Comparison of ENCODE assay signal across 28 cellular contexts in genomic region chrX:45164995-45165394, GRCh38. TPM values are rescaled to one million over a fixed set of nuclear protein-coding genes. Genes with fewer than 3 reads are reported as not detected.
"Had no signal": no experiment of that assay in that cellular context is flagged by ENCODE, and none has a peak within 500 bp of the region (broad histone marks: within the 10 kb centered on the region; RNA-seq: fewer than 3 reads in every experiment).

No MANE protein-coding gene starts in this region.

- H3K9me3 ChIP-seq: gastrocnemius medialis, left lung, lower lobe of right lung, mucosa of descending colon had no signal

- H3K36me3 ChIP-seq: esophagus squamous epithelium, gastrocnemius medialis, heart right ventricle, left lung, lower lobe of right lung had no signal

- H3K27ac Mint-ChIP-seq: dendritic cell treated with granulocyte-macrophage colony-stimulating factor and Interleukin-4, amounts not matched to agents 40 ng/mL and 50 ng/mL, for 4 days; effector memory CD8-positive, alpha-beta T cell; endodermal cell; mesothelial cell of epicardium; naive B cell; naive thymus-derived CD8-positive, alpha-beta T cell had no signal

- H3K36me3 Mint-ChIP-seq: mesothelial cell of epicardium had no signal

- H3K4me3 Mint-ChIP-seq: dendritic cell treated with granulocyte-macrophage colony-stimulating factor and Interleukin-4, amounts not matched to agents 40 ng/mL and 50 ng/mL, for 4 days; effector memory CD8-positive, alpha-beta T cell; endodermal cell; mesothelial cell of epicardium; naive thymus-derived CD8-positive, alpha-beta T cell had no signal

- H3K27ac ChIP-seq: epithelial cell of prostate, esophagus squamous epithelium, gastrocnemius medialis, heart right ventricle, left lung, lower lobe of right lung had no signal

- H3K27me3 ChIP-seq: esophagus squamous epithelium, gastrocnemius medialis, left lung had no signal

- H3K4me1 ChIP-seq: esophagus squamous epithelium, gastrocnemius medialis, left lung, lower lobe of right lung had no signal

- H3K27me3 Mint-ChIP-seq: dendritic cell treated with granulocyte-macrophage colony-stimulating factor and Interleukin-4, amounts not matched to agents 40 ng/mL and 50 ng/mL, for 4 days; effector memory CD8-positive, alpha-beta T cell had no signal

- ATAC-seq: effector memory CD8-positive, alpha-beta T cell; esophagus mucosa; gastrocnemius medialis; heart right ventricle; left cardiac atrium; left lung; left ventricle myocardium superior; lower lobe of right lung; mucosa of descending colon; naive thymus-derived CD8-positive, alpha-beta T cell had no signal

- H3K4me1 Mint-ChIP-seq: naive B cell; naive thymus-derived CD8-positive, alpha-beta T cell had no signal

- H3K4me3 ChIP-seq: esophagus squamous epithelium, gastrocnemius medialis, heart right ventricle, left lung, lower lobe of right lung, mucosa of descending colon had no signal

- FAIRE-seq: endometrium, islet of Langerhans, keratinocyte had no signal

- DNase-seq: effector CD8-positive, alpha-beta T cell; effector memory CD8-positive, alpha-beta T cell; endodermal cell; esophagus squamous epithelium; foreskin fibroblast; foreskin melanocyte; gastrocnemius medialis; glutamatergic neuron; head of caudate nucleus; heart right ventricle; hippocampal formation; left cardiac atrium; left lung; left ventricle myocardium superior; lower lobe of right lung; mesenchymal stem cell; mucosa of descending colon; naive B cell; naive thymus-derived CD8-positive, alpha-beta T cell had no signal

RNA-seq across cellular contexts. Expression of gene DIPK2B, which starts 35.7 kb away (rescaled TPM):
- total RNA-seq: endodermal cell; kidney epithelial cell; mesothelial cell of epicardium; myocyte; naive thymus-derived CD8-positive, alpha-beta T cell had no signal
- polyA plus RNA-seq: keratinocyte had no signal
